Comparison of ENCODE assay signal across 8 cellular contexts in genomic region chrX:119698835-119699234, GRCh38. TPM values are rescaled to one million over a fixed set of nuclear protein-coding genes. Genes with fewer than 3 reads are reported as not detected.
A peak's percentile ranks its signal among the peaks of the same experiment; 100 is the strongest.
DNase-seq lines count a peak whose midpoint lies in the region; ATAC-seq, FAIRE-seq and TF ChIP-seq lines count a peak whose summit lies in the region.

No MANE protein-coding gene starts in this region.

- H3K9me3 Mint-ChIP-seq in WTC11 = no peaks in the 10 kb centered on the region

- peaks cover 34% of the 10 kb centered on the region for H3K4me1 Mint-ChIP-seq in WTC11

- CTCF ChIA-PET in WTC11 (lab: Charles Lee) = no interaction called here

- peak; percentile 61 for FAIRE-seq in A204.1 (lab: Jason Lieb, UNC)

- in situ Hi-C loops in G401 (cut with HindIII; ENCODE audit: low sequenced_read_pairs) = no loop called here

- peaks cover 6% of the 10 kb centered on the region for H3K27me3 Mint-ChIP-seq in WTC11 (ENCODE audit: low read depth)

- ATAC-seq in WTC11 = peak; percentile 67
- no peak for ATAC-seq in HG03571 (IDR thresholded peaks at IDR 0.05; ENCODE audit: unreplicated experiment)

- no peak for TF ChIP-seq CTCF in WTC11 (IDR thresholded peaks at IDR 0.05)

- DNase-seq in G401 (ENCODE audit: low spot score) = peak; percentile 63
- DNase-seq in NCI-H1436 (lab: John Stamatoyannopoulos, UW) = peak; percentile 37
- no peak for DNase-seq in WTC11 (ENCODE audit: low spot score)
- DNase-seq in islet precursor cell = peak; percentile 72
- no peak for DNase-seq in T-helper 9 cell
- no peak for DNase-seq in stimulated activated CD4-positive, alpha-beta T cell treated with anti-CD3 and anti-CD28 coated beads, Interleukin-4, amount 100 ng/mL, for 1 hour

- no peak overlapping the region for H3K4me3 Mint-ChIP-seq in WTC11

- no peaks in the 10 kb centered on the region for H3K36me3 Mint-ChIP-seq in WTC11

- H3K27ac Mint-ChIP-seq in WTC11 = no peak overlapping the region

- POLR2A ChIA-PET in WTC11 (lab: Charles Lee) = no interaction called here

TF ChIP-seq in WTC11, 78 proteins besides CTCF, POLR2A, EP300 and RAD21:
- no peak for TF ChIP-seq CREB1 (CRISPR knock-in tag; IDR thresholded peaks at IDR 0.05)
- TF ChIP-seq FOXJ3 (CRISPR knock-in tag; IDR thresholded peaks at IDR 0.05; ENCODE audit: borderline replicate concordance) = no peak
- no peak for TF ChIP-seq ZNF425 (CRISPR knock-in tag; conservative IDR thresholded peaks at IDR 0.05)
- no peak for TF ChIP-seq CREM (CRISPR knock-in tag; IDR thresholded peaks at IDR 0.05)
- no peak for TF ChIP-seq SOX15 (CRISPR knock-in tag; IDR thresholded peaks at IDR 0.05)
- no peak for TF ChIP-seq ZNF317 (CRISPR knock-in tag; IDR thresholded peaks at IDR 0.05; ENCODE audit: borderline replicate concordance, low read depth)
- TF ChIP-seq ZNF263 (CRISPR knock-in tag; IDR thresholded peaks at IDR 0.05; ENCODE audit: low read depth) = no peak
- TF ChIP-seq TEAD4 (CRISPR knock-in tag; IDR thresholded peaks at IDR 0.05) = no peak
- TF ChIP-seq ARID4B (CRISPR knock-in tag; IDR thresholded peaks at IDR 0.05; ENCODE audit: borderline replicate concordance) = no peak
- no peak for TF ChIP-seq ZMAT4 (CRISPR knock-in tag; IDR thresholded peaks at IDR 0.05)
- TF ChIP-seq MAX (CRISPR knock-in tag; IDR thresholded peaks at IDR 0.05) = no peak
- TF ChIP-seq ESRRA (CRISPR knock-in tag; IDR thresholded peaks at IDR 0.05; ENCODE audit: borderline replicate concordance) = no peak
- no peak for TF ChIP-seq NR2C2 (CRISPR knock-in tag; IDR thresholded peaks at IDR 0.05)
- TF ChIP-seq ZNF281 (CRISPR knock-in tag; IDR thresholded peaks at IDR 0.05) = no peak
- no peak for TF ChIP-seq MYBL2 (CRISPR knock-in tag; IDR thresholded peaks at IDR 0.05)
- no peak for TF ChIP-seq NFATC4 (CRISPR knock-in tag; IDR thresholded peaks at IDR 0.05)

RNA-seq across cellular contexts. Expression of gene SEPTIN6, which starts 5.9 kb away (rescaled TPM):
- total RNA-seq in G401 (2014; rRNA removed; shearing (Covaris generic)) = 41.5 and 53.2 TPM in 2 replicates
- 52.1 to 62.9 TPM (median 53.6 TPM) in 3 replicates for total RNA-seq in WTC11 (2021)

RNA-seq across cellular contexts. Expression of gene SOWAHD, which starts 59.6 kb away (rescaled TPM):
- total RNA-seq in G401 (2014; rRNA removed; shearing (Covaris generic)) = not detected in 2 replicates
- 3.6 to 5.0 TPM (median 4.3 TPM) in 3 replicates for total RNA-seq in WTC11 (2021)

Comparison
In these comparisons a context has a peak if more than half of its experiments do, and no peak if none do; other contexts are left out.
1. DNase-seq: peak in G401 (single experiment), NCI-H1436 (single experiment) and islet precursor cell (single experiment); none in WTC11 (single experiment), T-helper 9 cell (single experiment) and stimulated activated CD4-positive, alpha-beta T cell treated with anti-CD3 and anti-CD28 coated beads, Interleukin-4, amount 100 ng/mL, for 1 hour (single experiment).